In genomic region chr4:13088726-13089658, GRCh38 we compare ENCODE assay signal across 18 cellular contexts.
DNase-seq lines count a peak whose midpoint lies in the region; ATAC-seq, FAIRE-seq and TF ChIP-seq lines count a peak whose summit lies in the region.
"Had no signal": no experiment of that assay in that cellular context is flagged by ENCODE, and none has a peak within 500 bp of the region (broad histone marks: within the 10 kb centered on the region; RNA-seq: fewer than 3 reads in every experiment).

No MANE protein-coding gene starts in this region.

- TF ChIP-seq CTCF in MCF 10A (IDR thresholded peaks at IDR 0.05; ENCODE audit: unreplicated experiment) (no peak), breast epithelium (IDR thresholded peaks at IDR 0.05) (no peak), cardiac fibroblast (IDR thresholded peaks at IDR 0.05; ENCODE audit: low read depth, low read length) (no peak), thyroid gland (IDR thresholded peaks at IDR 0.05) (no peak)

- H3K9me3 Mint-ChIP-seq in MCF 10A (ENCODE audit: unreplicated experiment) (peaks cover 14% of the 10 kb centered on the region), immature natural killer cell (peaks cover 12 to 29% (median 15%) of the 10 kb centered on the region in 6 donors)

- no peak overlapping the region for H3K4me3 ChIP-seq in breast epithelium
- no peak overlapping the region for H3K4me3 ChIP-seq in cardiac fibroblast (replicated peaks in 1 of 2; ENCODE audit: low read depth in 2 of 2, low read length in 2 of 2)
- H3K4me3 ChIP-seq in thyroid gland (replicated peaks in 1 of 3) = no peak overlapping the region
- no peak overlapping the region for H3K4me3 ChIP-seq in small intestine (ENCODE audit: low read depth in 1 of 2, low read length in 2 of 2)
- H3K4me3 ChIP-seq: A549, uterus had no signal

- H3K36me3 Mint-ChIP-seq in MCF 10A (ENCODE audit: insufficient read depth, unreplicated experiment) (peaks cover 5% of the 10 kb centered on the region), immature natural killer cell (no peaks in the 10 kb centered on the region)
- H3K36me3 Mint-ChIP-seq: activated CD8-positive, alpha-beta memory T cell treated with anti-CD3 and anti-CD28 coated beads, Interleukin-2, amount 10 ng/mL, durations not matched to agents 7 days and 5 days; brain; CD8-positive, alpha-beta T cell had no signal

- CTCF ChIA-PET in MCF 10A (lab: Yijun Ruan, JAX) = interaction anchor here (0.6 kb wide), 1 partner anchor 211 kb away, joined by 3 read pairs; no protein-coding TSS in a partner anchor

- peaks cover 29% of the 10 kb centered on the region for H3K4me1 Mint-ChIP-seq in MCF 10A (ENCODE audit: insufficient read depth, unreplicated experiment)
- H3K4me1 Mint-ChIP-seq in immature natural killer cell = no peaks in the 10 kb centered on the region
- H3K4me1 Mint-ChIP-seq: activated CD8-positive, alpha-beta memory T cell treated with anti-CD3 and anti-CD28 coated beads, Interleukin-2, amount 10 ng/mL, durations not matched to agents 7 days and 5 days; brain had no signal

- H3K36me3 ChIP-seq in breast epithelium = no peaks in the 10 kb centered on the region
- no peaks in the 10 kb centered on the region for H3K36me3 ChIP-seq in thyroid gland
- no peaks in the 10 kb centered on the region for H3K36me3 ChIP-seq in small intestine (ENCODE audit: control insufficient read depth in 2 of 2, insufficient read depth in 2 of 2, low read length in 2 of 2)
- H3K36me3 ChIP-seq: uterus had no signal

- H3K27ac ChIP-seq in breast epithelium (no peak overlapping the region), thyroid gland (peak overlapping the region in 1 of 3 donors; percentile 32), small intestine (ENCODE audit: low read depth in 1 of 2, low read length in 1 of 2) (no peak overlapping the region)
- H3K27ac ChIP-seq: A549, uterus, VCaP had no signal

- TF ChIP-seq POLR2A in breast epithelium (IDR thresholded peaks at IDR 0.05) = no peak
- no peak for TF ChIP-seq POLR2A in thyroid gland (IDR thresholded peaks at IDR 0.05)

- ATAC-seq in esophagus mucosa = no peak
- ATAC-seq: A549; activated CD8-positive, alpha-beta memory T cell treated with anti-CD3 and anti-CD28 coated beads, Interleukin-2, amount 10 ng/mL, durations not matched to agents 7 days and 5 days; CD8-positive, alpha-beta T cell had no signal

- no peaks in the 10 kb centered on the region for H3K4me1 ChIP-seq in breast epithelium
- H3K4me1 ChIP-seq in thyroid gland = peaks cover 18 to 23% of the 10 kb centered on the region in 2 donors
- peaks cover 0 to 7% of the 10 kb centered on the region in 2 donors for H3K4me1 ChIP-seq in small intestine (ENCODE audit: control insufficient read depth in 2 of 2, insufficient read depth in 1 of 2, low read depth in 1 of 2, low read length in 1 of 2)
- H3K4me1 ChIP-seq: A549, uterus had no signal

- H3K9me3 ChIP-seq in breast epithelium = no peaks in the 10 kb centered on the region
- no peaks in the 10 kb centered on the region for H3K9me3 ChIP-seq in thyroid gland
- H3K9me3 ChIP-seq in small intestine (ENCODE audit: control insufficient read depth, low read depth) = no peaks in the 10 kb centered on the region
- H3K9me3 ChIP-seq: A549, uterus had no signal

- 24 to 34% methylated on average over 2 of the region's 2 CpGs for WGBS in thyroid gland, 2 donors
- 39 to 60% (median 52%) methylated on average over 2 of the region's 2 CpGs for WGBS in small intestine, 3 donors

- POLR2A ChIA-PET in MCF 10A (lab: Yijun Ruan, JAX) = interaction anchor here (0.5 to 0.7 kb wide), 2 partner anchors 108 to 191 kb away, joined by 3 read pairs; no protein-coding TSS in a partner anchor

- intact Hi-C loops in MCF 10A (cut with micrococcal nuclease) = no loop called here
- intact Hi-C loops in breast epithelium (cut with DNase I; ENCODE audit: low total_unique reads) = no loop called here
- intact Hi-C loops in thyroid gland (cut with DNase I) = no loop called here

- peak; percentile 84 for DNase-seq in MCF 10A (ENCODE audit: unreplicated experiment)
- DNase-seq in breast epithelium (ENCODE audit: low spot score in 2 of 2) = no peak
- DNase-seq in cardiac fibroblast (ENCODE audit: low read depth in 2 of 2) = peak; percentile 2 to 4
- DNase-seq in lung microvascular endothelial cell (ENCODE audit: low read depth in 2 of 2) = peak; percentile 49 to 50
- peak; percentile 4 to 25 for DNase-seq in thyroid gland
- DNase-seq in immature natural killer cell = no peak
- no peak for DNase-seq in small intestine
- DNase-seq: activated CD8-positive, alpha-beta memory T cell treated with anti-CD3 and anti-CD28 coated beads, Interleukin-2, amount 10 ng/mL, durations not matched to agents 7 days and 5 days; activated gamma-delta T cell treated with Interleukin-2 at 50 U/mL for 16 hours; CD8-positive, alpha-beta T cell; GF-D8; OCI-M1; uterus had no signal

- no peak overlapping the region for H3K4me3 Mint-ChIP-seq in MCF 10A (ENCODE audit: unreplicated experiment)
- H3K4me3 Mint-ChIP-seq in immature natural killer cell = no peak overlapping the region
- H3K4me3 Mint-ChIP-seq: activated CD8-positive, alpha-beta memory T cell treated with anti-CD3 and anti-CD28 coated beads, Interleukin-2, amount 10 ng/mL, durations not matched to agents 7 days and 5 days; brain; CD8-positive, alpha-beta T cell had no signal

- H3K27ac Mint-ChIP-seq in MCF 10A (ENCODE audit: low read depth, unreplicated experiment) (peak overlapping the region; percentile 83), immature natural killer cell (no peak overlapping the region)
- H3K27ac Mint-ChIP-seq: activated CD8-positive, alpha-beta memory T cell treated with anti-CD3 and anti-CD28 coated beads, Interleukin-2, amount 10 ng/mL, durations not matched to agents 7 days and 5 days; CD8-positive, alpha-beta T cell; progenitor cell of endocrine pancreas had no signal

- FAIRE-seq in small intestine (lab: Jason Lieb, UNC) = no peak
- FAIRE-seq: A549 had no signal

- H3K27me3 Mint-ChIP-seq in MCF 10A (ENCODE audit: insufficient read depth, unreplicated experiment) (no peaks in the 10 kb centered on the region), immature natural killer cell (ENCODE audit: low read depth in 3 of 3) (no peaks in the 10 kb centered on the region)
- H3K27me3 Mint-ChIP-seq: activated CD8-positive, alpha-beta memory T cell treated with anti-CD3 and anti-CD28 coated beads, Interleukin-2, amount 10 ng/mL, durations not matched to agents 7 days and 5 days; brain; progenitor cell of endocrine pancreas had no signal

- H3K27me3 ChIP-seq in breast epithelium = no peaks in the 10 kb centered on the region
- H3K27me3 ChIP-seq in thyroid gland = no peaks in the 10 kb centered on the region
- no peaks in the 10 kb centered on the region for H3K27me3 ChIP-seq in small intestine (ENCODE audit: control insufficient read depth in 2 of 2, insufficient read depth in 2 of 2, low read length in 2 of 2)
- H3K27me3 ChIP-seq: uterus had no signal

- no TSS peak for BruUV-seq in MCF 10A (replicated peaks; lab: Mats Ljungman, UMichigan)

Comparison
In these comparisons a context has a peak if more than half of its experiments do, and no peak if none do; other contexts are left out.
1. DNase-seq: peak in MCF 10A (single experiment), cardiac fibroblast (2 of 2), lung microvascular endothelial cell (2 of 2) and thyroid gland (2 of 2); none in breast epithelium (0 of 2), immature natural killer cell (0 of 3) and small intestine (single experiment).